In genomic region chr14:61456720-61457119, GRCh38 we compare ENCODE assay signal across 8 cellular contexts.
DNase-seq lines count a peak whose midpoint lies in the region; ATAC-seq and TF ChIP-seq lines count a peak whose summit lies in the region.

No MANE protein-coding gene starts in this region.

- no peak overlapping the region for H2AFZ ChIP-seq in OCI-LY7 (ENCODE audit: low read length)

- H3K27ac Mint-ChIP-seq in CD4-positive, alpha-beta memory T cell, result peak overlapping the region; percentile 75 to 97 (median 92)
- peak overlapping the region; percentile 88 to 94 for H3K27ac Mint-ChIP-seq in natural killer cell treated with Interleukin-12 subunit alpha and Interleukin-12 subunit beta and Interleukin-15 and Interleukin-18, amount 100 ng/mL, for 72 hours

- no peaks in the 10 kb centered on the region for H3K27me3 ChIP-seq in CD4-positive, alpha-beta memory T cell (ENCODE audit: insufficient read depth, low read length)

- POLR2A ChIA-PET in CD4-positive, alpha-beta memory T cell (lab: Charles Lee; ENCODE audit: partially characterized antibody), result interaction anchor here (2.2 kb wide), 1 partner anchor 134 kb away, joined by 7 read pairs; no protein-coding TSS in a partner anchor
- POLR2A ChIA-PET in OCI-LY7 (lab: Charles Lee), result no interaction called here

- TF ChIP-seq CTCF in OCI-LY7 (conservative IDR thresholded peaks at IDR 0.05; ENCODE audit: low read length) (peak; percentile 96), epithelial cell of proximal tubule (conservative IDR thresholded peaks at IDR 0.05; ENCODE audit: low read depth, low read length) (peak; percentile 96)

- intact Hi-C loops in CD4-positive, alpha-beta memory T cell (cut with micrococcal nuclease), result loop anchor here (1.0 to 2.0 kb wide), 4 partner anchors 72 to 381 kb away; partner anchors contain the start of gene PRKCH
- intact Hi-C loops in OCI-LY7 (cut with micrococcal nuclease; ENCODE audit: unreplicated experiment), result loop anchor here (1.0 to 5.0 kb wide), 3 partner anchors 159 to 671 kb away; no protein-coding TSS in a partner anchor

- peaks cover 72 to 87% of the 10 kb centered on the region in 2 donors for H3K36me3 Mint-ChIP-seq in CD4-positive, alpha-beta memory T cell
- peaks cover 50% of the 10 kb centered on the region for H3K36me3 Mint-ChIP-seq in natural killer cell treated with Interleukin-12 subunit alpha and Interleukin-12 subunit beta and Interleukin-15 and Interleukin-18, amount 100 ng/mL, for 72 hours

- ATAC-seq in GM19452 (IDR thresholded peaks at IDR 0.05; ENCODE audit: unreplicated experiment), result peak; percentile 77
- peak in 1 of 2 donors; percentile 63 for ATAC-seq in natural killer cell treated with Interleukin-12 subunit alpha and Interleukin-12 subunit beta and Interleukin-15 and Interleukin-18, amount 100 ng/mL, for 72 hours

- peak overlapping the region; percentile 3; the same call in 1 of the 2 replicates for H3K4me2 ChIP-seq in OCI-LY7 (ENCODE audit: low read length)

- DNase-seq in CD4-positive, alpha-beta memory T cell, result peak; percentile 74 to 83 (median 77)
- DNase-seq in HuH-7 (ENCODE audit: low spot score) (peak; percentile 55), OCI-LY7 (ENCODE audit: low spot score) (peak; percentile 89), activated T-cell treated with anti-CD3 and anti-CD28 coated beads for 1 hour (ENCODE audit: low read depth) (peak; percentile 85), epithelial cell of proximal tubule (ENCODE audit: low read depth) (no peak), stromal cell of bone marrow (ENCODE audit: low read depth) (peak; percentile 69)
- DNase-seq in natural killer cell treated with Interleukin-12 subunit alpha and Interleukin-12 subunit beta and Interleukin-15 and Interleukin-18, amount 100 ng/mL, for 72 hours (ENCODE audit: low spot score), result peak; percentile 87

- peaks cover 70% of the 10 kb centered on the region for H3K4me1 ChIP-seq in CD4-positive, alpha-beta memory T cell (ENCODE audit: insufficient read depth, low read length)
- H3K4me1 ChIP-seq in OCI-LY7 (ENCODE audit: insufficient read depth, low read length, poor library complexity, severe bottlenecking), result peaks cover 6% of the 10 kb centered on the region

- peak overlapping the region; percentile 13 for H3K27ac ChIP-seq in CD4-positive, alpha-beta memory T cell (ENCODE audit: low read depth, low read length)
- H3K27ac ChIP-seq in OCI-LY7 (ENCODE audit: low read depth, low read length, poor library complexity, severe bottlenecking), result no peak overlapping the region

- H3K4me3 Mint-ChIP-seq in CD4-positive, alpha-beta memory T cell, result peak overlapping the region in 2 of 8 donors; percentile 17 to 27
- H3K4me3 Mint-ChIP-seq in natural killer cell treated with Interleukin-12 subunit alpha and Interleukin-12 subunit beta and Interleukin-15 and Interleukin-18, amount 100 ng/mL, for 72 hours, result no peak overlapping the region

- H3K79me2 ChIP-seq in OCI-LY7 (ENCODE audit: insufficient read depth, low read depth, low read length), result no peaks in the 10 kb centered on the region

- no peak overlapping the region for H3K4me3 ChIP-seq in CD4-positive, alpha-beta memory T cell (ENCODE audit: low read length in 2 of 2)
- H3K4me3 ChIP-seq in OCI-LY7 (ENCODE audit: low read depth, low read length, poor library complexity, severe bottlenecking) (no peak overlapping the region), epithelial cell of proximal tubule (ENCODE audit: low read depth, low read length) (no peak overlapping the region)

- H3K9me3 Mint-ChIP-seq in CD4-positive, alpha-beta memory T cell, result peaks cover 0 to 4% (median 1%) of the 10 kb centered on the region in 8 donors
- peaks cover 2% of the 10 kb centered on the region for H3K9me3 Mint-ChIP-seq in natural killer cell treated with Interleukin-12 subunit alpha and Interleukin-12 subunit beta and Interleukin-15 and Interleukin-18, amount 100 ng/mL, for 72 hours

- CTCF ChIA-PET in CD4-positive, alpha-beta memory T cell (lab: Charles Lee; ENCODE audit: partially characterized antibody), result interaction anchor here (0.6 to 2.6 kb wide), 12 partner anchors 10 to 380 kb away, joined by 3 to 14 read pairs (median 4); partner anchors contain the start of gene PRKCH
- CTCF ChIA-PET in OCI-LY7 (lab: Charles Lee; ENCODE audit: unreplicated experiment), result no interaction called here

- H4K20me1 ChIP-seq in OCI-LY7 (ENCODE audit: insufficient read depth, low read length), result no peaks in the 10 kb centered on the region

- H3K36me3 ChIP-seq in CD4-positive, alpha-beta memory T cell (ENCODE audit: insufficient read depth, low read length), result peaks cover 60% of the 10 kb centered on the region
- no peaks in the 10 kb centered on the region for H3K36me3 ChIP-seq in OCI-LY7 (ENCODE audit: insufficient read depth, low read length)

- no TSS peak for BruUV-seq in OCI-LY7 (replicated peaks; lab: Mats Ljungman, UMichigan)

- no peaks in the 10 kb centered on the region for H3K9me3 ChIP-seq in CD4-positive, alpha-beta memory T cell (ENCODE audit: control insufficient read depth in 1 of 2, low read length in 2 of 2)
- no peaks in the 10 kb centered on the region for H3K9me3 ChIP-seq in OCI-LY7 (ENCODE audit: low read length)

- peaks cover 63 to 91% (median 71%) of the 10 kb centered on the region in 4 donors for H3K4me1 Mint-ChIP-seq in CD4-positive, alpha-beta memory T cell
- H3K4me1 Mint-ChIP-seq in natural killer cell treated with Interleukin-12 subunit alpha and Interleukin-12 subunit beta and Interleukin-15 and Interleukin-18, amount 100 ng/mL, for 72 hours (ENCODE audit: low read depth in 2 of 2), result peaks cover 76 to 79% of the 10 kb centered on the region in 2 donors

- H3K9me2 ChIP-seq in OCI-LY7 (ENCODE audit: insufficient read depth, low read length), result no peaks in the 10 kb centered on the region

- no peaks in the 10 kb centered on the region for H3K27me3 Mint-ChIP-seq in CD4-positive, alpha-beta memory T cell
- H3K27me3 Mint-ChIP-seq in natural killer cell treated with Interleukin-12 subunit alpha and Interleukin-12 subunit beta and Interleukin-15 and Interleukin-18, amount 100 ng/mL, for 72 hours, result no peaks in the 10 kb centered on the region
